ENCODE assay signal across 12 cellular contexts in the genomic region with DNA sequence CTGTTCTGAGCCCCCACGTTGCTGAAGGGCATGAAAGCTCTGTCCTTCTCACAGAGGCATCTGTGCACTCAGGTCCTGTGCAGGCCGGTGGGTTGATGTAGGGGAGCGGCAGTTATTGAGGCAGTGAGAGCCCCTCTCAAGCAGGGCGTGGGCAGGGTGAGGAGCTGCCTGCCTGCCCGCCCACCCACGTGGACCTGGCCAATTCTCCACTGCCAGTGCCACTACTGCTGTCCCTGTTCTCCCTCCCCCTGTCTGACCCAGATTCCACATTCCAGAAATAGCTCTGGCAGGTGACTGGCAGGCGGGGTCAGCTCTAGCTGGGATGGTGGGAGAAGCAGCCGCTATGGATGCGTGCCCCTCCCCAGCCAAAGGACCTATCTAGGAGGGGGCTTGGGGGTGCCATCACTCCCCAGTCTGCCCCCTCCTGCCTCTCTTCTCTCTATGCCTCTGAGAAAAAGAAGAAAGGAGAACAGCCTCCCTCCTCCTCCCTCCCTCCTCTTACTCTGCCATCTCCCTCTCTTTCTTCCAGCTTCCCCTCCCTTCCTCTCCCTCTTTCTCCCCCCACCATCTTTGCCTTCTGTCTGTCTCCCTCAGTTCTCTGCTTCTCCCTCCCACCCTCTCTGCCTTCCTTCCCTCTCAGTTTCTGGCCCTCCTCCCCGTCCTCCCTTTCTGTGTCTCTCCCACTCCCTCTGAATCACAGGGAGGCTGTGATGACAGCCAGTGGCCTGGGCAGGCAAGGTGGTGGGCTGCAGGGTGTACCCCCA.
DNase-seq lines count a peak whose midpoint lies in the region; ATAC-seq, FAIRE-seq and TF ChIP-seq lines count a peak whose summit lies in the region.
"Had no signal": no experiment of that assay in that cellular context is flagged by ENCODE, and none has a peak within 500 bp of the region (broad histone marks: within the 10 kb centered on the region; RNA-seq: fewer than 3 reads in every experiment).

No MANE protein-coding gene starts in this region.

- H3K9ac ChIP-seq in kidney (ENCODE audit: low read length in 2 of 2): peak overlapping the region in 1 of 2 donors; percentile 34

- no peak for TF ChIP-seq CTCF in kidney (IDR thresholded peaks at IDR 0.05; ENCODE audit: borderline replicate concordance, extremely low read depth, insufficient read depth)

- intact Hi-C loops in kidney (cut with DNase I): no loop called here
- intact Hi-C loops in sciatic nerve (cut with DNase I): no loop called here

- ATAC-seq in sciatic nerve (peak; percentile 15), HG02588 (IDR thresholded peaks at IDR 0.05; ENCODE audit: unreplicated experiment) (no peak), HG02610 (IDR thresholded peaks at IDR 0.05; ENCODE audit: unreplicated experiment) (no peak)

- H3K4me1 ChIP-seq in kidney (ENCODE audit: control insufficient read depth in 1 of 2, insufficient read depth in 1 of 2, low read depth in 1 of 2, low read length in 2 of 2): peaks cover 8 to 12% of the 10 kb centered on the region in 2 donors

- H3K4me3 ChIP-seq in H7 (ENCODE audit: insufficient read depth, low read depth, low read length): no peak overlapping the region
- no peak overlapping the region for H3K4me3 ChIP-seq in kidney (ENCODE audit: low read length in 2 of 2)
- H3K4me3 ChIP-seq: HAP-1 had no signal

- H3K9me3 ChIP-seq in kidney (ENCODE audit: control insufficient read depth in 1 of 2, low read length in 2 of 2): no peaks in the 10 kb centered on the region
- H3K9me3 ChIP-seq: HAP-1 had no signal

- peak overlapping the region; percentile 35 to 71 for H3K27ac ChIP-seq in kidney (ENCODE audit: low read depth in 2 of 2, low read length in 2 of 2)

- FAIRE-seq in kidney (lab: Jason Lieb, UNC): no peak
- FAIRE-seq: endometrium, keratinocyte had no signal

- DNase-seq in H7: peak; percentile 69
- DNase-seq in astrocyte of the hippocampus (ENCODE audit: low read depth, low spot score): peak; percentile 73
- DNase-seq in kidney: no peak
- DNase-seq in sciatic nerve (ENCODE audit: low spot score): no peak
- no peak for DNase-seq in NCI-H1105 (lab: John Stamatoyannopoulos, UW)
- no peak for DNase-seq in DMS79 (lab: John Stamatoyannopoulos, UW)
- DNase-seq: CD8-positive, alpha-beta memory T cell had no signal

- H3K36me3 ChIP-seq in H7 (replicated peaks; ENCODE audit: control insufficient read depth, insufficient read depth, low read length) (no peaks in the 10 kb centered on the region), kidney (ENCODE audit: control insufficient read depth in 1 of 2, insufficient read depth in 2 of 2, low read length in 2 of 2) (no peaks in the 10 kb centered on the region)
- H3K36me3 ChIP-seq: HAP-1 had no signal

- H3K27me3 ChIP-seq in H7 (ENCODE audit: control insufficient read depth, insufficient read depth, low read length): no peaks in the 10 kb centered on the region

Comparison
In these comparisons a context has a peak if more than half of its experiments do, and no peak if none do; other contexts are left out.
1. DNase-seq: peak in H7 (single experiment) and astrocyte of the hippocampus (single experiment); none in kidney (single experiment), sciatic nerve (single experiment), NCI-H1105 (single experiment) and DMS79 (single experiment).